Comparison of ENCODE assay signal across 22 cellular contexts in the genomic region with DNA sequence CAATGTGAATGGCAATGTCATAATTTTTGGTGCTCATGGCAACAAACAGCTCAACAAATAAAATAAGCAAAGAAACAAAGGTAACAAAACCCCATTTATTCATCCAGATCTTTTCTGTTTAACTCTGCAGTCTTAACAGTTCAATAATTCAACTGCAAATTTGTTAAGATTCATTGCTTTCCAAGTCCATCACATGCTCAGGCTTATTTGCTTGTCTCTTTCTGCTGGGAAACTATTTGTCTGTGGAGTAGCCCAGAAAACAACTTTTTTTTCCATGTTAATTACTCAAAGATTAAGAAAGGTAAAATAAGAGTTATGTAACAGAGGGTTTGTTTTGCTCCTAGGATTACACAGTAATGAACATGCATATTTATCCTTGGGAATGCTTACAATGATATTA.
DNase-seq lines count a peak whose midpoint lies in the region; ATAC-seq, FAIRE-seq and TF ChIP-seq lines count a peak whose summit lies in the region.
"Had no signal": no experiment of that assay in that cellular context is flagged by ENCODE, and none has a peak within 500 bp of the region (broad histone marks: within the 10 kb centered on the region; RNA-seq: fewer than 3 reads in every experiment).

No MANE protein-coding gene starts in this region.

- H3K27ac ChIP-seq in A549 = no peak overlapping the region
- H3K27ac ChIP-seq in angular gyrus (ENCODE audit: low read depth, low read length) = peak overlapping the region; percentile 73
- H3K27ac ChIP-seq in layer of hippocampus (ENCODE audit: low read depth, low read length) = peak overlapping the region; percentile 69
- H3K27ac ChIP-seq: 22Rv1; BLaER1 treated with 17β-estradiol and CSF1 and Interleukin-3, amounts not matched to agents 10 nM and 100 nM; HL-60 had no signal

- no peak for TF ChIP-seq EP300 in A549 (IDR thresholded peaks at IDR 0.05)

- no peak for DNase-seq in A549 (ENCODE audit: low read depth in 1 of 2, low spot score in 1 of 2)
- DNase-seq in putamen (ENCODE audit: low spot score) = peak; percentile 45
- DNase-seq in AG08395 (ENCODE audit: low spot score) = no peak
- no peak for DNase-seq in HK-2 (ENCODE audit: unreplicated experiment)
- no peak for DNase-seq in iPS-NIHi7 (ENCODE audit: extremely low spot score)
- DNase-seq: Calu3; CD8-positive, alpha-beta T cell; DND-41; EL; HCEC 1CT; IMR-90 had no signal

- no peaks in the 10 kb centered on the region for H3K27me3 ChIP-seq in layer of hippocampus (ENCODE audit: control insufficient read depth, insufficient read depth, low read length)
- H3K27me3 ChIP-seq: BLaER1 treated with 17β-estradiol and CSF1 and Interleukin-3, amounts not matched to agents 10 nM and 100 nM had no signal

- no peak overlapping the region for H3K4me3 ChIP-seq in A549
- H3K4me3 ChIP-seq: BLaER1 treated with 17β-estradiol and CSF1 and Interleukin-3, amounts not matched to agents 10 nM and 100 nM; GM23338 had no signal

- peaks cover 20% of the 10 kb centered on the region for H3K4me1 ChIP-seq in A549

- no peak overlapping the region for H3K4me2 ChIP-seq in A549
- H3K4me2 ChIP-seq: BLaER1 treated with 17β-estradiol and CSF1 and Interleukin-3, amounts not matched to agents 10 nM and 100 nM; GM23338 had no signal

- no peak for ATAC-seq in A549
- no peak for ATAC-seq in GM21367 (IDR thresholded peaks at IDR 0.05; ENCODE audit: unreplicated experiment)
- ATAC-seq: CD8-positive, alpha-beta T cell; GM23338 had no signal

- CTCF ChIA-PET in A549 (lab: Yijun Ruan, JAX) = interaction anchor here (2.1 kb wide), 1 partner anchor 15 kb away, joined by 7 read pairs; no protein-coding TSS in a partner anchor

- POLR2A ChIA-PET in A549 (lab: Yijun Ruan, JAX) = no interaction called here

- TF ChIP-seq CTCF in A549 (IDR thresholded peaks at IDR 0.05) = no peak

- TF ChIP-seq POLR2A in A549 (IDR thresholded peaks at IDR 0.05; ENCODE audit: low read length) = no peak

- FAIRE-seq in A549 (lab: Jason Lieb, UNC) = peak; percentile 92
- FAIRE-seq: G401.6, GM12891, GM19239, H54 had no signal

- TF ChIP-seq RAD21 in A549 (conservative IDR thresholded peaks at IDR 0.05 in 1 of 2, IDR thresholded peaks at IDR 0.05 in 1 of 2) = no peak

- H3K9me3 ChIP-seq in A549 = no peaks in the 10 kb centered on the region

TF ChIP-seq in A549, 52 proteins besides CTCF, POLR2A, EP300 and RAD21:
- no peak for TF ChIP-seq PHF8 (IDR thresholded peaks at IDR 0.05; ENCODE audit: borderline replicate concordance, low read depth)
- TF ChIP-seq RCOR1 (IDR thresholded peaks at IDR 0.05; ENCODE audit: low read depth, low read length) = no peak
- TF ChIP-seq, protein P1, sequence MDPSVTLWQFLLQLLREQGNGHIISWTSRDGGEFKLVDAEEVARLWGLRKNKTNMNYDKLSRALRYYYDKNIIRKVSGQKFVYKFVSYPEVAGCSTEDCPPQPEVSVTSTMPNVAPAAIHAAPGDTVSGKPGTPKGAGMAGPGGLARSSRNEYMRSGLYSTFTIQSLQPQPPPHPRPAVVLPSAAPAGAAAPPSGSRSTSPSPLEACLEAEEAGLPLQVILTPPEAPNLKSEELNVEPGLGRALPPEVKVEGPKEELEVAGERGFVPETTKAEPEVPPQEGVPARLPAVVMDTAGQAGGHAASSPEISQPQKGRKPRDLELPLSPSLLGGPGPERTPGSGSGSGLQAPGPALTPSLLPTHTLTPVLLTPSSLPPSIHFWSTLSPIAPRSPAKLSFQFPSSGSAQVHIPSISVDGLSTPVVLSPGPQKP (IDR thresholded peaks at IDR 0.05; ENCODE audit: low read depth, low read length) = no peak
- TF ChIP-seq FOXS1 (CRISPR knock-in tag; IDR thresholded peaks at IDR 0.05) = no peak
- TF ChIP-seq MAZ (IDR thresholded peaks at IDR 0.05; ENCODE audit: borderline replicate concordance, low read depth, low read length) = no peak
- TF ChIP-seq GATA3 (IDR thresholded peaks at IDR 0.05; ENCODE audit: borderline replicate concordance) = no peak
- TF ChIP-seq, protein P2, sequence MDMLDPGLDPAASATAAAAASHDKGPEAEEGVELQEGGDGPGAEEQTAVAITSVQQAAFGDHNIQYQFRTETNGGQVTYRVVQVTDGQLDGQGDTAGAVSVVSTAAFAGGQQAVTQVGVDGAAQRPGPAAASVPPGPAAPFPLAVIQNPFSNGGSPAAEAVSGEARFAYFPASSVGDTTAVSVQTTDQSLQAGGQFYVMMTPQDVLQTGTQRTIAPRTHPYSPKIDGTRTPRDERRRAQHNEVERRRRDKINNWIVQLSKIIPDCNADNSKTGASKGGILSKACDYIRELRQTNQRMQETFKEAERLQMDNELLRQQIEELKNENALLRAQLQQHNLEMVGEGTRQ (IDR thresholded peaks at IDR 0.05) = no peak

Comparison
In these comparisons a context has a peak if more than half of its experiments do, and no peak if none do; other contexts are left out.
1. H3K27ac ChIP-seq: peak in angular gyrus (single experiment) and layer of hippocampus (single experiment); none in A549 (0 of 2).